11 cellular contexts compared by ENCODE assay signal in genomic region chr1:21340230-21340564, GRCh38. TPM values are rescaled to one million over a fixed set of nuclear protein-coding genes. Genes with fewer than 3 reads are reported as not detected.
A peak's percentile ranks its signal among the peaks of the same experiment; 100 is the strongest.
DNase-seq lines count a peak whose midpoint lies in the region; ATAC-seq and TF ChIP-seq lines count a peak whose summit lies in the region.
"Had no signal": no experiment of that assay in that cellular context is flagged by ENCODE, and none has a peak within 500 bp of the region (broad histone marks: within the 10 kb centered on the region; RNA-seq: fewer than 3 reads in every experiment).

No MANE protein-coding gene starts in this region.

- POLR2A ChIA-PET in PC-3 (lab: Charles Lee; ENCODE audit: unreplicated experiment) = no interaction called here

- no peak overlapping the region for H3K9ac ChIP-seq in PC-3 (ENCODE audit: low read length)
- H3K9ac ChIP-seq: neural progenitor cell had no signal

- H3F3A ChIP-seq in PC-3 (ENCODE audit: low read length, unreplicated experiment) = no peaks in the 10 kb centered on the region

- DNase-seq in NCI-H345 (lab: John Stamatoyannopoulos, UW) (peak; percentile 44), NCI-H345 treated with DMSO at 0.1 percent for 48 hours (lab: John Stamatoyannopoulos, UW; ENCODE audit: unreplicated experiment) (no peak), PC-3 (peak; percentile 70), right atrium auricular region (ENCODE audit: low spot score) (no peak), testis (no peak), posterior vena cava (ENCODE audit: low spot score) (no peak)
- DNase-seq: activated effector memory CD4-positive, alpha-beta T cell treated with Interleukin-2 at 50 U/mL for 16 hours; stimulated activated CD4-positive, alpha-beta T cell treated with anti-CD3 and anti-CD28 coated beads, Interleukin-4, amount 100 ng/mL, for 24 hours had no signal

- H3K9me2 ChIP-seq in PC-3 (replicated peaks; ENCODE audit: low read length) = no peaks in the 10 kb centered on the region

- 55 to 74% methylated on average over 5 of the region's 5 CpGs for WGBS in testis, 2 donors

- H2AFZ ChIP-seq in PC-3 (ENCODE audit: low read length) = no peak overlapping the region
- H2AFZ ChIP-seq: neural progenitor cell had no signal

- H3K79me2 ChIP-seq in PC-3 (ENCODE audit: low read length) = peaks cover 95% of the 10 kb centered on the region

- H3K36me3 ChIP-seq in PC-3 (ENCODE audit: low read depth, low read length) (no peaks in the 10 kb centered on the region), right atrium auricular region (peaks cover 7% of the 10 kb centered on the region), testis (ENCODE audit: low read depth, missing control alignments) (no peaks in the 10 kb centered on the region)
- H3K36me3 ChIP-seq: neural progenitor cell had no signal

- H3K9me3 ChIP-seq in PC-3 (ENCODE audit: low read length) (no peaks in the 10 kb centered on the region), right atrium auricular region (no peaks in the 10 kb centered on the region), testis (no peaks in the 10 kb centered on the region)

- BruUV-seq in PC-3 (replicated peaks; lab: Mats Ljungman, UMichigan) = no TSS peak

- intact Hi-C loops in PC-3 (cut with micrococcal nuclease) = no loop called here
- intact Hi-C loops in testis (cut with DNase I; ENCODE audit: low total_unique reads) = no loop called here
- intact Hi-C loops in posterior vena cava (cut with DNase I) = no loop called here

- no peak for TF ChIP-seq POLR2A in testis (IDR thresholded peaks at IDR 0.05)

- no peak overlapping the region for H3K27ac ChIP-seq in PC-3 (ENCODE audit: low read length)
- H3K27ac ChIP-seq in right atrium auricular region = peak overlapping the region; percentile 88 to 91
- peak overlapping the region; percentile 91 to 93 for H3K27ac ChIP-seq in testis
- H3K27ac ChIP-seq: neural progenitor cell had no signal

- H3K4me1 ChIP-seq in PC-3 (ENCODE audit: insufficient read depth, low read length) = peaks cover 81% of the 10 kb centered on the region
- peaks cover 0 to 93% of the 10 kb centered on the region in 2 donors for H3K4me1 ChIP-seq in right atrium auricular region
- H3K4me1 ChIP-seq in testis = peaks cover 87% of the 10 kb centered on the region

- H3K4me3 ChIP-seq in PC-3 (ENCODE audit: low read length) (no peak overlapping the region), right atrium auricular region (no peak overlapping the region), testis (no peak overlapping the region)
- H3K4me3 ChIP-seq: neural progenitor cell had no signal

- peak overlapping the region; percentile 24; the same call in 1 of the 2 replicates for H3K4me2 ChIP-seq in PC-3 (ENCODE audit: low read length)
- H3K4me2 ChIP-seq: neural progenitor cell had no signal

- H3K27me3 ChIP-seq in PC-3 (ENCODE audit: low read length) = no peaks in the 10 kb centered on the region
- no peaks in the 10 kb centered on the region for H3K27me3 ChIP-seq in right atrium auricular region
- no peaks in the 10 kb centered on the region for H3K27me3 ChIP-seq in testis

- peaks cover 40% of the 10 kb centered on the region; the same call in 1 of the 2 replicates for H4K20me1 ChIP-seq in PC-3 (ENCODE audit: low read length)

- ATAC-seq in PC-3 (no peak), HG02642 (IDR thresholded peaks at IDR 0.05; ENCODE audit: poor library complexity, unreplicated experiment) (no peak), HG03432 (IDR thresholded peaks at IDR 0.05; ENCODE audit: unreplicated experiment) (no peak)

- no peak for TF ChIP-seq CTCF in PC-3 (conservative IDR thresholded peaks at IDR 0.05; ENCODE audit: low read depth, low read length)
- TF ChIP-seq CTCF in right atrium auricular region (IDR thresholded peaks at IDR 0.05) = no peak
- TF ChIP-seq CTCF in testis (IDR thresholded peaks at IDR 0.05) = no peak

- CTCF ChIA-PET in PC-3 (lab: Charles Lee) = no interaction called here

RNA-seq across cellular contexts. Expression of gene ECE1, which starts 49.9 kb away (rescaled TPM):
- total RNA-seq in PC-3 (2014; rRNA removed) = 86.8 and 110 TPM in 2 replicates
- 100 to 1,000 TPM in 1 of 2 donors, 10 to 100 TPM in 1; 83.7 to 152 TPM for total RNA-seq in right atrium auricular region
- total RNA-seq in testis = 100 to 1,000 TPM in 1 of 2 donors, 10 to 100 TPM in 1; 96.4 to 101 TPM
- 66.1 TPM for polyA plus RNA-seq in testis (ENCODE audit: insufficient read depth, low read depth, low replicate concordance)
- total RNA-seq in posterior vena cava = 100 to 1,000 TPM; 108 to 120 TPM

Comparison
In these comparisons a context has a peak if more than half of its experiments do, and no peak if none do; other contexts are left out.
1. DNase-seq: peak in NCI-H345 (single experiment) and PC-3 (single experiment); none in NCI-H345 treated with DMSO at 0.1 percent for 48 hours (single experiment), right atrium auricular region (single experiment), testis (single experiment) and posterior vena cava (single experiment).